In genomic region chr3:105406268-105406667, GRCh38 we compare ENCODE assay signal across 19 cellular contexts.
"Had no signal": no experiment of that assay in that cellular context is flagged by ENCODE, and none has a peak within 500 bp of the region (broad histone marks: within the 10 kb centered on the region; RNA-seq: fewer than 3 reads in every experiment).

No MANE protein-coding gene starts in this region.

- H3K9me3 ChIP-seq: SK-N-SH had no signal

- H3K27ac ChIP-seq: RWPE1 had no signal

- DNase-seq: IMR-90, Karpas-422, KG1, MG63, NCI-H1092 treated with DMSO at 0.1 percent for 48 hours, NCI-H1436, NCI-H187, NCI-H2029, NCI-H2081 treated with DMSO at 0.1 percent for 48 hours, NCI-H2171, NCI-H226, NCI-H446, NCI-H510A, NCI-H524 treated with DMSO at 0.1 percent for 48 hours, NCI-H69, NCI-H774, SHP77, SK-N-SH had no signal

- H3K27me3 ChIP-seq: MG63 had no signal

- H3K9ac ChIP-seq: SK-N-SH had no signal

- H3K4me2 ChIP-seq: SK-N-SH had no signal

- H3K4me3 ChIP-seq: MG63 had no signal
